1 cellular context compared by ENCODE assay signal in genomic region chr15:101497484-101498034, GRCh38.
TF ChIP-seq lines count a peak whose summit lies in the region.

No MANE protein-coding gene starts in this region.

TF ChIP-seq in liver, 16 proteins besides CTCF, POLR2A, EP300 and RAD21 (continued from another document):
- TF ChIP-seq TAF1 (conservative IDR thresholded peaks at IDR 0.05) (no peak), MAX (IDR thresholded peaks at IDR 0.05) (no peak)
